ENCODE assay signal across 1 cellular context in genomic region chr5:138963763-138964371, GRCh38.
TF ChIP-seq lines count a peak whose summit lies in the region.

No MANE protein-coding gene starts in this region.

TF ChIP-seq in HepG2, 621 proteins besides CTCF, POLR2A, EP300 and RAD21 (continued from another document and continues in another):
- no peak for TF ChIP-seq ZNF740 (CRISPR knock-in tag; IDR thresholded peaks at IDR 0.05)
- no peak for TF ChIP-seq SRY (CRISPR knock-in tag; IDR thresholded peaks at IDR 0.05)
- TF ChIP-seq ZNF281 (CRISPR knock-in tag; IDR thresholded peaks at IDR 0.05; ENCODE audit: borderline replicate concordance): no peak
- TF ChIP-seq ZNF773 (CRISPR knock-in tag; IDR thresholded peaks at IDR 0.05; ENCODE audit: borderline replicate concordance): no peak
- TF ChIP-seq JUND (CRISPR knock-in tag; IDR thresholded peaks at IDR 0.05): no peak
- TF ChIP-seq MATR3 (CRISPR knock-in tag; IDR thresholded peaks at IDR 0.05): no peak
- TF ChIP-seq ZNF24 (IDR thresholded peaks at IDR 0.05): no peak
- peak; percentile 67 for TF ChIP-seq NCOA2 (CRISPR knock-in tag; IDR thresholded peaks at IDR 0.05)
- peak; percentile 67; the same call in 1 of the 2 replicates for TF ChIP-seq ARID5B (CRISPR knock-in tag; IDR thresholded peaks at IDR 0.05)
- TF ChIP-seq ZBTB26 (CRISPR knock-in tag; IDR thresholded peaks at IDR 0.05; ENCODE audit: borderline replicate concordance): no peak
- no peak for TF ChIP-seq ZSCAN31 (CRISPR knock-in tag; IDR thresholded peaks at IDR 0.05; ENCODE audit: low read depth)
- TF ChIP-seq SIX1 (CRISPR knock-in tag; IDR thresholded peaks at IDR 0.05; ENCODE audit: borderline replicate concordance): no peak
- 0 out of 2 replicates have a peak, but pooled peaks have one; percentile 14 for TF ChIP-seq HOMEZ (CRISPR knock-in tag; IDR thresholded peaks at IDR 0.05; ENCODE audit: low read depth)
- TF ChIP-seq KDM1A (CRISPR knock-in tag; IDR thresholded peaks at IDR 0.05): no peak
- no peak for TF ChIP-seq ZNF33B (CRISPR knock-in tag; IDR thresholded peaks at IDR 0.05)
- no peak for TF ChIP-seq MLLT10 (CRISPR knock-in tag; IDR thresholded peaks at IDR 0.05)
- no peak for TF ChIP-seq BORCS8-MEF2B (CRISPR knock-in tag; IDR thresholded peaks at IDR 0.05)
- TF ChIP-seq TBX3 (IDR thresholded peaks at IDR 0.05; ENCODE audit: borderline replicate concordance): no peak
- 0 out of 2 replicates have a peak, but pooled peaks have one; percentile 11 for TF ChIP-seq MED1 (CRISPR knock-in tag; IDR thresholded peaks at IDR 0.05)
- TF ChIP-seq ZNF136 (CRISPR knock-in tag; IDR thresholded peaks at IDR 0.05; ENCODE audit: low read depth): no peak
- no peak for TF ChIP-seq ZNF883 (CRISPR knock-in tag; IDR thresholded peaks at IDR 0.05; ENCODE audit: not compliant biosample characterization)
- TF ChIP-seq ZBTB42 (CRISPR knock-in tag; IDR thresholded peaks at IDR 0.05): no peak
- TF ChIP-seq ATF5 (CRISPR knock-in tag; IDR thresholded peaks at IDR 0.05; ENCODE audit: low read depth): no peak
- TF ChIP-seq ZNF879 (CRISPR knock-in tag; IDR thresholded peaks at IDR 0.05): no peak
- TF ChIP-seq IKZF4 (CRISPR knock-in tag; IDR thresholded peaks at IDR 0.05; ENCODE audit: borderline replicate concordance, low read depth, not compliant biosample characterization): no peak
- no peak for TF ChIP-seq ZNF691 (CRISPR knock-in tag; IDR thresholded peaks at IDR 0.05; ENCODE audit: borderline replicate concordance, low read depth)
- no peak for TF ChIP-seq ARHGAP35 (CRISPR knock-in tag; IDR thresholded peaks at IDR 0.05; ENCODE audit: borderline replicate concordance)
- TF ChIP-seq CAMTA2 (CRISPR knock-in tag; IDR thresholded peaks at IDR 0.05; ENCODE audit: borderline replicate concordance): no peak
- TF ChIP-seq KDM6A (CRISPR knock-in tag; IDR thresholded peaks at IDR 0.05; ENCODE audit: low read depth): no peak
- no peak for TF ChIP-seq KDM5A (IDR thresholded peaks at IDR 0.05; ENCODE audit: borderline replicate concordance, low read length)
- no peak for TF ChIP-seq KLF6 (CRISPR knock-in tag; IDR thresholded peaks at IDR 0.05)
- no peak for TF ChIP-seq SMAD3 (CRISPR knock-in tag; IDR thresholded peaks at IDR 0.05)
- TF ChIP-seq REST (IDR thresholded peaks at IDR 0.05; ENCODE audit: borderline replicate concordance in 1 of 2, low read depth in 1 of 2, low read length in 2 of 2): no peak
- no peak for TF ChIP-seq PAWR (CRISPR knock-in tag; IDR thresholded peaks at IDR 0.05; ENCODE audit: borderline replicate concordance)
- TF ChIP-seq ZBTB33 (CRISPR knock-in tag; IDR thresholded peaks at IDR 0.05): peak; percentile 84
- no peak for TF ChIP-seq SYNCRIP (IDR thresholded peaks at IDR 0.05; ENCODE audit: insufficient read depth, low read depth, low read length)
- no peak for TF ChIP-seq ZFP37 (CRISPR knock-in tag; IDR thresholded peaks at IDR 0.05; ENCODE audit: borderline replicate concordance)
- no peak for TF ChIP-seq ZNF30 (CRISPR knock-in tag; IDR thresholded peaks at IDR 0.05)
- TF ChIP-seq FIP1L1 (IDR thresholded peaks at IDR 0.05; ENCODE audit: borderline replicate concordance, insufficient read depth, low read depth, low read length): no peak
- TF ChIP-seq NFKBIZ (CRISPR knock-in tag; IDR thresholded peaks at IDR 0.05): 0 out of 2 replicates have a peak, but pooled peaks have one; percentile 46
- TF ChIP-seq CENPX (CRISPR knock-in tag; IDR thresholded peaks at IDR 0.05): no peak
- no peak for TF ChIP-seq IRX3 (CRISPR knock-in tag; IDR thresholded peaks at IDR 0.05; ENCODE audit: borderline replicate concordance, low read depth)
- no peak for TF ChIP-seq TCF12 (IDR thresholded peaks at IDR 0.05)
- TF ChIP-seq TCF12 (CRISPR knock-in tag; IDR thresholded peaks at IDR 0.05): no peak
- no peak for TF ChIP-seq SNAI1 (CRISPR knock-in tag; IDR thresholded peaks at IDR 0.05; ENCODE audit: borderline replicate concordance)
- TF ChIP-seq CENPBD1 (CRISPR knock-in tag; IDR thresholded peaks at IDR 0.05; ENCODE audit: borderline replicate concordance, low read depth): 0 out of 2 replicates have a peak, but pooled peaks have one; percentile 49
- no peak for TF ChIP-seq ZFP36 (IDR thresholded peaks at IDR 0.05; ENCODE audit: borderline replicate concordance, low read depth, low read length, partially characterized antibody)
